In the genomic region with DNA sequence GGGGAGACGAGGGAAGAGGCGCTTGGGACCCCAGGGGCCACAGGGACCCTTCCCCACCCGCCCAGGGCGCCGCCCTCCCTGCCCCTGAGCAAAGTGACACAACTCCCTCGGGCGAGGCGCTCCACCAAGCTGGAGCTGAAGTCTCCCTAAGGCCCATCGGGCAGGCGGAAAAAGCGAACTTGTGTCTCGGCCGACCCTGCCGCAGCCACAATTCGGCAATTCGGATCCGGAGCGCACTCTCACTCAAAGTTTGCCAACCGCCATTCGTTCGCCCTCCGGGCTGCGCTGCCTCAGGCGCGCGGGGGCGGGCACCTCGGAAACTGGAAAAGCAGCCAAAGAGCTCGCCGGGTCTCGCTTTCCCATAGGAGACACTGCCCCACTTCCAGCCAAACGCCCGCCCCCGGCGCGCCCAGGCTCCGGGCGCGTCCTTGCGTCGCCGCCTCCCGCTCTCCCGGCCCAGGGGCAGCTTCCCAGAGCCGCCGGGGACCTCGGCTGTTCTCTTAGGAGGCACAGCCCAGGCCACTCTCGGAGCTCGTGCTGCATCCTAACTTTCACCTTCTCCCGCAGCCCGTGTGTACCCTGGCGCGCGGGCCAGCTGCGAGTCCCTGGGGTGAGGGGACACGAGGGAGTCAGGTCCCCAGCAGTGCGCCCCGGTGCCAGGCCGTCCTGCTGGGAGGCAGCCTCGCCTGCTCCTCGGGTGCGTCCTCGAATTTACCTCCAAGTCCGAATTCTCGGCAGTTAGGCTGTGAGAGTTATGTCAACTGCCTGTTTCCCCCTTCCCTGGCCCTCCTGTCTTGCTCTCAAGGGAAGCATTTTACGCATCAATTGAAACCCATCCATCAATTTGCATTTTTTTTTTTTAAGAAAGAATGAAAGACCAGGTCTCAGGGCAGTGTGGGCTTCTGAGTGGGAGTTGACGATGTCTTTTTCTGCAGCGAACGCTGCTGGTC, we compare ENCODE assay signal across 2 cellular contexts.
TF ChIP-seq lines count a peak whose summit lies in the region.

No MANE protein-coding gene starts in this region.

TF ChIP-seq in HEK293T, 16 proteins besides CTCF, POLR2A, EP300 and RAD21:
- TF ChIP-seq L3MBTL2 (conservative IDR thresholded peaks at IDR 0.05) (peak; percentile 86), FOXM1 (IDR thresholded peaks at IDR 0.05; ENCODE audit: borderline replicate concordance) (no peak), ZNF384 (IDR thresholded peaks at IDR 0.05) (0 out of 2 replicates have a peak, but pooled peaks have one; percentile 7)

TF ChIP-seq in GM12878, 131 proteins besides CTCF, POLR2A, EP300 and RAD21:
- TF ChIP-seq ZNF217 (IDR thresholded peaks at IDR 0.05) = no peak
- TF ChIP-seq ZNF24 (IDR thresholded peaks at IDR 0.05) = no peak
- TF ChIP-seq ZNF274 (IDR thresholded peaks at IDR 0.05; ENCODE audit: insufficient read depth, insufficient read length) = no peak
- no peak for TF ChIP-seq USF1 (IDR thresholded peaks at IDR 0.05; ENCODE audit: borderline replicate concordance, extremely low read length, insufficient read depth, low read depth, low read length)
- TF ChIP-seq CBX3 (IDR thresholded peaks at IDR 0.05; ENCODE audit: borderline replicate concordance, low read depth) = no peak
- TF ChIP-seq EED (IDR thresholded peaks at IDR 0.05; ENCODE audit: low read depth) = no peak
- TF ChIP-seq FOXM1 (IDR thresholded peaks at IDR 0.05; ENCODE audit: low read depth, low read length) = no peak
- TF ChIP-seq SIN3A (IDR thresholded peaks at IDR 0.05; ENCODE audit: low read depth, low read length) = no peak
- TF ChIP-seq PML (IDR thresholded peaks at IDR 0.05; ENCODE audit: low read length) = no peak
- TF ChIP-seq MEF2A (IDR thresholded peaks at IDR 0.05; ENCODE audit: insufficient read depth, low read depth, low read length) = no peak
- no peak for TF ChIP-seq E4F1 (IDR thresholded peaks at IDR 0.05; ENCODE audit: borderline replicate concordance, partially characterized antibody)
- TF ChIP-seq, protein P1, sequence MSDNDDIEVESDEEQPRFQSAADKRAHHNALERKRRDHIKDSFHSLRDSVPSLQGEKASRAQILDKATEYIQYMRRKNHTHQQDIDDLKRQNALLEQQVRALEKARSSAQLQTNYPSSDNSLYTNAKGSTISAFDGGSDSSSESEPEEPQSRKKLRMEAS (IDR thresholded peaks at IDR 0.05; ENCODE audit: low read depth, low read length) = peak; percentile 27; the same call in 1 of the 2 replicates
- TF ChIP-seq KDM1A (IDR thresholded peaks at IDR 0.05; ENCODE audit: borderline replicate concordance) = no peak
- no peak for TF ChIP-seq ZBTB11 (CRISPR knock-in tag; IDR thresholded peaks at IDR 0.05)
- no peak for TF ChIP-seq IRF5 (IDR thresholded peaks at IDR 0.05; ENCODE audit: borderline replicate concordance)
- TF ChIP-seq EZH2 (IDR thresholded peaks at IDR 0.05; ENCODE audit: borderline replicate concordance, control insufficient read depth, low read depth, low read length) = no peak
- TF ChIP-seq HDAC6 (IDR thresholded peaks at IDR 0.05; ENCODE audit: unreplicated experiment) = peak; percentile 90
- no peak for TF ChIP-seq BCLAF1 (IDR thresholded peaks at IDR 0.05)
- TF ChIP-seq ZNF592 (IDR thresholded peaks at IDR 0.05) = no peak
- TF ChIP-seq MXI1 (IDR thresholded peaks at IDR 0.05; ENCODE audit: low read depth, low read length) = no peak
- TF ChIP-seq FOXK2 (IDR thresholded peaks at IDR 0.05) = no peak
- no peak for TF ChIP-seq SMAD1 (IDR thresholded peaks at IDR 0.05; ENCODE audit: low read depth, partially characterized antibody)
- TF ChIP-seq EGR1 (IDR thresholded peaks at IDR 0.05; ENCODE audit: borderline replicate concordance in 1 of 2, low read depth in 2 of 2, low read length in 2 of 2) = peak in 1 of 2 experiments; percentile 58; a peak in 2 of 3 replicates
